ENCODE assay signal across 8 cellular contexts in the genomic region with DNA sequence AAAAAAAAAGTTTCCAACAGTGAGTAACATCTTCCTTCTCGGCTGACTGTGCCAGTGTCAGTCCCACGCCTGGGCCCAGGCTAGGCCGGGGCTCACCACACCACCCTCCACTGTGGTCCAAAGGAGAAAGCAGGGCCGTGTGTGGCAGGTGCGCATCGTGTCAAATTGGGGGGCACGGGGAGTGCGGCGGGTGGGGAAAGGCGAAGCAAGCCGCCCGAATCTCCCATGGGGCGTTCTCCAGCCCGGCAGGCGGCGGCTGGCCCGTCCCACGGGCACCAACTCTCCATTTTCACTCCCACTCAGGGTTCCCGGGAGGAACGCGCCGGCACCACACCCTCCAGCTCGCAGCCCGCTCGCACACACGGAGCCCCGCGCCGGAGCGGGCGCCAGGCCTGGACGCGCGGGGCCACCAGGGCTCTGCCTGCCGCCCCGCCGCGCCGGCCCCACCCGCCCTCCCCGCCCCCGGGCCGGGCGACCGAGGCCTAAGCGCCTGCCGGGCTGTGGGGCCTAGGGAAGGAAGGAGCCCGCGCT. TPM values are rescaled to one million over a fixed set of nuclear protein-coding genes. Genes with fewer than 3 reads are reported as not detected.
DNase-seq lines count a peak whose midpoint lies in the region; ATAC-seq and TF ChIP-seq lines count a peak whose summit lies in the region.

No MANE protein-coding gene starts in this region.

- peak; percentile 29 for ATAC-seq in GM21528 (IDR thresholded peaks at IDR 0.05; ENCODE audit: low FRiP score, unreplicated experiment)
- ATAC-seq in esophagus mucosa = peak; percentile 43
- peak in 1 of 3 donors; percentile 11 for ATAC-seq in natural killer cell
- peak; percentile 41 to 51 for ATAC-seq in stimulated activated naive B cell treated with anti-CD40 and anti-IgM and Interleukin-4, amounts not matched to agents 10 μg/mL and 1 μg/mL and 100 μg/mL, for 72 hours (replicated peaks)

- H3K4me1 Mint-ChIP-seq in natural killer cell = peaks cover 32 to 33% of the 10 kb centered on the region in 2 donors
- peaks cover 24 to 44% of the 10 kb centered on the region in 2 donors for H3K4me1 Mint-ChIP-seq in stimulated activated naive B cell treated with anti-CD40 and anti-IgM and Interleukin-4, amounts not matched to agents 10 μg/mL and 1 μg/mL and 100 μg/mL, for 72 hours

- DNase-seq in C1 segment of cervical spinal cord (lab: John Stamatoyannopoulos, UW) (peak in 11 of 14 donors; percentile 5 to 68 (median 51)), M059J (ENCODE audit: low read depth) (peak; percentile 30), natural killer cell (peak; percentile 53), GDM1 (lab: John Stamatoyannopoulos, UW) (no peak)
- DNase-seq in activated CD8-positive, alpha-beta memory T cell treated with anti-CD3 and anti-CD28 coated beads, Interleukin-2, amount 50 U/mL, for 48 hours = peak; percentile 84
- peak; percentile 46 for DNase-seq in stimulated activated naive B cell treated with anti-CD40 and anti-IgM and Interleukin-4, amounts not matched to agents 10 μg/mL and 1 μg/mL and 100 μg/mL, for 72 hours

- no peaks in the 10 kb centered on the region for H3K36me3 Mint-ChIP-seq in natural killer cell
- peaks cover 6 to 12% of the 10 kb centered on the region in 2 donors for H3K36me3 Mint-ChIP-seq in stimulated activated naive B cell treated with anti-CD40 and anti-IgM and Interleukin-4, amounts not matched to agents 10 μg/mL and 1 μg/mL and 100 μg/mL, for 72 hours

- H3K27ac Mint-ChIP-seq in natural killer cell = peak overlapping the region; percentile 90
- H3K27ac Mint-ChIP-seq in stimulated activated naive B cell treated with anti-CD40 and anti-IgM and Interleukin-4, amounts not matched to agents 10 μg/mL and 1 μg/mL and 100 μg/mL, for 72 hours = peak overlapping the region; percentile 97

- H3K4me3 Mint-ChIP-seq in natural killer cell = peak overlapping the region; percentile 92
- H3K4me3 Mint-ChIP-seq in stimulated activated naive B cell treated with anti-CD40 and anti-IgM and Interleukin-4, amounts not matched to agents 10 μg/mL and 1 μg/mL and 100 μg/mL, for 72 hours = peak overlapping the region; percentile 89 to 91

- no peak for TF ChIP-seq CTCF in natural killer cell (IDR thresholded peaks at IDR 0.05)

- intact Hi-C loops in natural killer cell (cut with micrococcal nuclease) = loop anchor here (5.0 kb wide), 5 partner anchors 336 to 781 kb away; partner anchors contain the start of genes BTG1, NUDT4, SOCS2 and UBE2N

- H3K27me3 Mint-ChIP-seq in natural killer cell (ENCODE audit: low read depth in 2 of 2) = no peaks in the 10 kb centered on the region
- H3K27me3 Mint-ChIP-seq in stimulated activated naive B cell treated with anti-CD40 and anti-IgM and Interleukin-4, amounts not matched to agents 10 μg/mL and 1 μg/mL and 100 μg/mL, for 72 hours = no peaks in the 10 kb centered on the region

- H3K9me3 Mint-ChIP-seq in natural killer cell = no peaks in the 10 kb centered on the region
- H3K9me3 Mint-ChIP-seq in stimulated activated naive B cell treated with anti-CD40 and anti-IgM and Interleukin-4, amounts not matched to agents 10 μg/mL and 1 μg/mL and 100 μg/mL, for 72 hours = no peaks in the 10 kb centered on the region

RNA-seq across cellular contexts. Expression of gene EEA1, which starts 0.6 kb away (rescaled TPM):
- 8.0 and 13.3 TPM in 2 replicates for total RNA-seq in M059J (2014; rRNA removed; shearing (Covaris generic))
- total RNA-seq in esophagus mucosa = 35.1 TPM
- 10 to 100 TPM; 15.0 to 20.0 (median 15.0) TPM for total RNA-seq in natural killer cell
